28 cellular contexts compared by ENCODE assay signal in genomic region chr2:21793461-21793860, GRCh38.
"Had no signal": no experiment of that assay in that cellular context is flagged by ENCODE, and none has a peak within 500 bp of the region (broad histone marks: within the 10 kb centered on the region; RNA-seq: fewer than 3 reads in every experiment).

No MANE protein-coding gene starts in this region.

- H3K9me3 ChIP-seq: heart right ventricle, lower lobe of right lung, ovary, psoas muscle, stomach, testis, upper lobe of left lung had no signal

- H3K4me1 ChIP-seq: esophagus muscularis mucosa, lower lobe of right lung, psoas muscle, stomach, testis, upper lobe of left lung had no signal

- H3K36me3 Mint-ChIP-seq: immature natural killer cell, memory B cell, natural killer cell had no signal

- H3K4me3 Mint-ChIP-seq: immature natural killer cell, memory B cell, natural killer cell had no signal

- H3K27me3 ChIP-seq: esophagus muscularis mucosa, heart right ventricle, ovary, stomach, testis, tibial nerve, upper lobe of left lung had no signal

- DNase-seq: dermis blood vessel endothelial cell; effector memory CD4-positive, alpha-beta T cell; foreskin melanocyte; glutamatergic neuron; heart right ventricle; hypothalamus; immature natural killer cell; left ventricle myocardium superior; lower lobe of right lung; natural killer cell; occipital lobe; ovary; posterior cingulate gyrus; psoas muscle; right cardiac atrium; small intestine; stimulated activated CD4-positive, alpha-beta T cell treated with anti-CD3 and anti-CD28 coated beads, Interleukin-15, amount 100 ng/mL, for 24 hours; stimulated activated CD4-positive, alpha-beta T cell treated with anti-CD3 and anti-CD28 coated beads, Interleukin-4, amount 100 ng/mL, for 1 hour; stimulated activated CD8-positive, alpha-beta memory T cell treated with anti-CD3 and anti-CD28 coated beads, Interleukin-4, amount 100 ng/mL, for 48 hours; stimulated activated naive CD4-positive, alpha-beta T cell; stomach; substantia nigra; testis; upper lobe of left lung had no signal

- H3K36me3 ChIP-seq: esophagus muscularis mucosa, heart right ventricle, lower lobe of right lung, ovary, stomach, tibial nerve, upper lobe of left lung had no signal

- H3K4me3 ChIP-seq: coronary artery, esophagus muscularis mucosa, heart right ventricle, lower lobe of right lung, ovary, psoas muscle, stomach, testis, tibial nerve, upper lobe of left lung had no signal

- H3K27me3 Mint-ChIP-seq: memory B cell had no signal

- ATAC-seq: heart right ventricle, left ventricle myocardium superior, lower lobe of right lung, natural killer cell, psoas muscle, right cardiac atrium had no signal

- H3K27ac Mint-ChIP-seq: immature natural killer cell, memory B cell, natural killer cell had no signal

- H3K4me1 Mint-ChIP-seq: immature natural killer cell, memory B cell, natural killer cell had no signal

- H3K27ac ChIP-seq: coronary artery, esophagus muscularis mucosa, heart right ventricle, lower lobe of right lung, ovary, psoas muscle, stomach, testis, upper lobe of left lung had no signal
